Comparison of ENCODE assay signal across 1 cellular context in genomic region chr9:136799079-136799853, GRCh38.
TF ChIP-seq lines count a peak whose summit lies in the region.

No MANE protein-coding gene starts in this region.

TF ChIP-seq in H1, 55 proteins besides CTCF, POLR2A, EP300 and RAD21:
- no peak for TF ChIP-seq ATF2 (IDR thresholded peaks at IDR 0.05; ENCODE audit: low read length)
- TF ChIP-seq GABPA (IDR thresholded peaks at IDR 0.05; ENCODE audit: borderline replicate concordance, insufficient read depth, low read length): peak; percentile 22; the same call in 1 of the 2 replicates
- peak; percentile 35 for TF ChIP-seq EZH2 (IDR thresholded peaks at IDR 0.05; ENCODE audit: low read depth, low read length, severe bottlenecking)
- no peak for TF ChIP-seq KDM5A (IDR thresholded peaks at IDR 0.05; ENCODE audit: low read length)
- no peak for TF ChIP-seq SUZ12 (IDR thresholded peaks at IDR 0.05; ENCODE audit: low read length)
- no peak for TF ChIP-seq SP2 (IDR thresholded peaks at IDR 0.05; ENCODE audit: low read length)
